ENCODE assay signal across 24 cellular contexts in genomic region chr12:28127455-28127854, GRCh38.
"Had no signal": no experiment of that assay in that cellular context is flagged by ENCODE, and none has a peak within 500 bp of the region (broad histone marks: within the 10 kb centered on the region; RNA-seq: fewer than 3 reads in every experiment).

No MANE protein-coding gene starts in this region.

- H3K9me3 ChIP-seq: left lung, sigmoid colon, testis, vagina had no signal

- H3K36me3 ChIP-seq: brain microvascular endothelial cell, left lung, sigmoid colon, vagina had no signal

- DNase-seq: activated B cell treated with CpG ODN at 0.5 μM for 24 hours; activated CD4-positive, alpha-beta T cell treated with anti-CD3 and anti-CD28 coated beads for 36 hours; activated CD4-positive, alpha-beta T cell treated with anti-CD3 and anti-CD28 coated beads, Interleukin-2, amount 50 U/mL, for 4 hours; activated CD8-positive, alpha-beta memory T cell treated with anti-CD3 and anti-CD28 coated beads for 24 hours; activated CD8-positive, alpha-beta memory T cell treated with anti-CD3 and anti-CD28 coated beads, Interleukin-2, amount 50 U/mL, for 4 hours; activated T-cell treated with anti-CD3 and anti-CD28 coated beads, Interleukin-2, amount 50 U/mL, for 24 hours; aorta; brain microvascular endothelial cell; effector memory CD4-positive, alpha-beta T cell; kidney; left lung; natural killer cell; retina; sigmoid colon; stimulated activated CD4-positive, alpha-beta T cell treated with anti-CD3 and anti-CD28 coated beads, Interleukin-2, amount 100 ng/mL, for 48 hours; stimulated activated naive CD4-positive, alpha-beta T cell; T1000; testis had no signal

- FAIRE-seq: colon, endothelial cell of umbilical vein, kidney had no signal

- H3K4me3 ChIP-seq: left lung, lung, sigmoid colon, testis, vagina had no signal

- H3K27me3 ChIP-seq: brain microvascular endothelial cell, left lung, sigmoid colon, testis, vagina had no signal

- ATAC-seq: activated CD4-positive, alpha-beta T cell treated with anti-CD3 and anti-CD28 coated beads for 36 hours; activated naive CD4-positive, alpha-beta T cell treated with anti-CD3 and anti-CD28 coated beads, Interleukin-2, amount 50 U/mL, for 72 hours; activated T-helper 17 cell treated with anti-CD3 and anti-CD28 coated beads, Interleukin-2, amount 50 U/mL, for 72 hours; left lung; natural killer cell had no signal

- H3K27ac ChIP-seq: brain microvascular endothelial cell, left lung, sigmoid colon, testis, vagina had no signal

- H3K4me1 ChIP-seq: left lung, testis, vagina had no signal
